20 cellular contexts compared by ENCODE assay signal in genomic region chr2:33047939-33048338, GRCh38.
DNase-seq lines count a peak whose midpoint lies in the region; ATAC-seq and TF ChIP-seq lines count a peak whose summit lies in the region.
"Had no signal": no experiment of that assay in that cellular context is flagged by ENCODE, and none has a peak within 500 bp of the region (broad histone marks: within the 10 kb centered on the region; RNA-seq: fewer than 3 reads in every experiment).

No MANE protein-coding gene starts in this region.

- H2AK9ac ChIP-seq in IMR-90 (replicated peaks; ENCODE audit: low read depth, low read length, poor library complexity), result no peak overlapping the region

- no peaks in the 10 kb centered on the region for H3K9me3 Mint-ChIP-seq in WTC11

- WGBS in IMR-90 (ENCODE audit: extremely low coverage in 2 of 2, insufficient read length in 1 of 2), 2 experiments, result 82% methylated on average over 2 of the region's 2 CpGs; no CpG with 5 or more reads in 1 of the 2 experiments

- H3K14ac ChIP-seq in IMR-90 (replicated peaks; ENCODE audit: low read depth, low read length), result peak overlapping the region; percentile 60; the same call in 1 of the 2 replicates

- no peak overlapping the region for H4K91ac ChIP-seq in IMR-90 (ENCODE audit: insufficient read depth, low read depth, low read length)

- H2BK15ac ChIP-seq in IMR-90 (ENCODE audit: low read depth, low read length), result no peak overlapping the region

- DNase-seq in IMR-90 (peak; percentile 33), NCI-H2171 (lab: John Stamatoyannopoulos, UW) (peak; percentile 48), WTC11 (ENCODE audit: low spot score) (no peak), left lobe of liver (ENCODE audit: low spot score) (no peak), ecto neural progenitor cell (ENCODE audit: low spot score) (no peak), brain microvascular endothelial cell (no peak), KBM-7 (no peak)
- DNase-seq: activated CD4-positive, alpha-beta T cell treated with anti-CD3 and anti-CD28 coated beads, Interleukin-2, amount 50 U/mL, for 1 hour; activated gamma-delta T cell; AML-193; heart right ventricle; KG1; naive B cell; NCI-H1105; NK-92 treated with Interleukin-12 subunit alpha and Interleukin-12 subunit beta, amount 100 ng/mL, for 24 hours; sigmoid colon; stimulated activated naive CD4-positive, alpha-beta T cell; SW 1271 had no signal

- ATAC-seq in IMR-90 (ENCODE audit: low read depth) (no peak), WTC11 (peak; percentile 63), left lobe of liver (peak; percentile 7)
- ATAC-seq: heart right ventricle had no signal

- no TSS peak for BruUV-seq in IMR-90 (replicated peaks; lab: Mats Ljungman, UMichigan)

- no peak overlapping the region for H2BK5ac ChIP-seq in IMR-90 (ENCODE audit: low read depth, low read length, poor library complexity, severe bottlenecking)

- H3K56ac ChIP-seq in IMR-90 (ENCODE audit: extremely low read depth, insufficient read depth, low read length), result no peak overlapping the region

- no peaks in the 10 kb centered on the region for H3K9me3 ChIP-seq in IMR-90 (ENCODE audit: control insufficient read depth, insufficient read depth, low read length)
- H3K9me3 ChIP-seq: heart right ventricle, sigmoid colon had no signal

- H3K18ac ChIP-seq in IMR-90 (ENCODE audit: low read depth, low read length), result no peak overlapping the region

- POLR2A ChIA-PET in IMR-90 (lab: Charles Lee; ENCODE audit: unreplicated experiment) (no interaction called here), WTC11 (lab: Charles Lee) (no interaction called here)

- no peak overlapping the region for H2BK120ac ChIP-seq in IMR-90 (ENCODE audit: low read depth, low read length)

- H4K20me1 ChIP-seq in IMR-90 (ENCODE audit: insufficient read depth, low read length), result no peaks in the 10 kb centered on the region; the same call in 1 of the 2 replicates

- H3K27me3 Mint-ChIP-seq in WTC11 (ENCODE audit: low read depth), result no peaks in the 10 kb centered on the region

- in situ Hi-C loops in IMR-90 (cut with MboI; ENCODE audit: low sequenced_read_pairs), result loop anchor here (25.0 kb wide), 1 partner anchor 214 kb away; no protein-coding TSS in a partner anchor
- in situ Hi-C loops in brain microvascular endothelial cell (cut with HindIII; ENCODE audit: low pct_ligation_motif_present, low sequenced_read_pairs), result no loop called here
- in situ Hi-C loops in KBM-7 (cut with MboI; ENCODE audit: low pct_unique_long_range_greater_than_20kb, low sequenced_read_pairs), result no loop called here

- H3K4me3 ChIP-seq in IMR-90 (ENCODE audit: insufficient read depth, low read depth, low read length) (no peak overlapping the region), brain microvascular endothelial cell (ENCODE audit: low read depth, low read length) (no peak overlapping the region)
- H3K4me3 ChIP-seq: heart right ventricle, sigmoid colon had no signal

- H3K27me3 ChIP-seq in IMR-90 (ENCODE audit: control insufficient read depth, insufficient read depth, low read length), result no peaks in the 10 kb centered on the region
- H3K27me3 ChIP-seq in brain microvascular endothelial cell (replicated peaks), result no peaks in the 10 kb centered on the region
- H3K27me3 ChIP-seq: heart right ventricle, sigmoid colon had no signal

- no peak overlapping the region for H3K27ac Mint-ChIP-seq in WTC11
- H3K27ac Mint-ChIP-seq: naive B cell had no signal

- no peak for TF ChIP-seq RAD21 in IMR-90 (IDR thresholded peaks at IDR 0.05; ENCODE audit: low read length)

- no peak overlapping the region for H3K4me3 Mint-ChIP-seq in WTC11
- H3K4me3 Mint-ChIP-seq: naive B cell had no signal

- no peak overlapping the region for H3K4me2 ChIP-seq in IMR-90 (ENCODE audit: low read depth, low read length)

- TF ChIP-seq CTCF in IMR-90 (conservative IDR thresholded peaks at IDR 0.05; ENCODE audit: low read depth, low read length) (no peak), WTC11 (IDR thresholded peaks at IDR 0.05) (no peak), brain microvascular endothelial cell (IDR thresholded peaks at IDR 0.05; ENCODE audit: low read depth, low read length, missing control alignments) (no peak)

- TF ChIP-seq POLR2A in IMR-90 (IDR thresholded peaks at IDR 0.05; ENCODE audit: low read depth, low read length), result no peak

- H2AK5ac ChIP-seq in IMR-90 (ENCODE audit: low read depth, low read length), result no peak overlapping the region

- H3K9ac ChIP-seq in IMR-90 (ENCODE audit: low read depth, low read length), result no peak overlapping the region
- H3K9ac ChIP-seq: parathyroid adenoma had no signal

- H3K4me1 Mint-ChIP-seq in WTC11, result peaks cover 19% of the 10 kb centered on the region
- H3K4me1 Mint-ChIP-seq: naive B cell had no signal

- peaks cover 8 to 30% of the 10 kb centered on the region in 2 experiments; a peak in 3 of 4 replicates for H3K79me1 ChIP-seq in IMR-90 (ENCODE audit: low read depth in 1 of 2, low read length in 2 of 2)

- CTCF ChIA-PET in IMR-90 (lab: Yijun Ruan, JAX), result no interaction called here
- CTCF ChIA-PET in WTC11 (lab: Charles Lee), result no interaction called here

- no peak overlapping the region for H4K8ac ChIP-seq in IMR-90 (ENCODE audit: low read depth in 2 of 2, low read length in 2 of 2)

- H2BK20ac ChIP-seq in IMR-90 (ENCODE audit: low read depth, low read length), result no peak overlapping the region

- H3K36me3 Mint-ChIP-seq in WTC11, result no peaks in the 10 kb centered on the region
- H3K36me3 Mint-ChIP-seq: naive B cell had no signal

- peaks cover 5% of the 10 kb centered on the region for H3K4me1 ChIP-seq in IMR-90 (ENCODE audit: control insufficient read depth, insufficient read depth, low read length)
- H3K4me1 ChIP-seq: parathyroid adenoma had no signal

- H2AFZ ChIP-seq in IMR-90 (replicated peaks; ENCODE audit: low read length, poor library complexity), result no peak overlapping the region
- H2AFZ ChIP-seq: parathyroid adenoma had no signal

- peaks cover 5% of the 10 kb centered on the region; the same call in 1 of the 2 replicates for H3K9me1 ChIP-seq in IMR-90 (ENCODE audit: insufficient read depth, low read length)

- H3K27ac ChIP-seq in IMR-90 (ENCODE audit: insufficient read depth, low read length), result no peak overlapping the region
- no peak overlapping the region for H3K27ac ChIP-seq in brain microvascular endothelial cell
- H3K27ac ChIP-seq: heart right ventricle, parathyroid adenoma, RWPE1 had no signal

- no peak overlapping the region for H3K4ac ChIP-seq in IMR-90 (ENCODE audit: low read depth, low read length)

- peak overlapping the region; percentile 64; the same call in 1 of the 2 replicates for H3K23ac ChIP-seq in IMR-90 (ENCODE audit: low read depth, low read length)

- no peaks in the 10 kb centered on the region; the same call in 1 of the 2 replicates for H3K36me3 ChIP-seq in IMR-90 (ENCODE audit: control insufficient read depth, insufficient read depth, low read length)
- no peaks in the 10 kb centered on the region for H3K36me3 ChIP-seq in brain microvascular endothelial cell (replicated peaks)
- H3K36me3 ChIP-seq: heart right ventricle, sigmoid colon had no signal

- dilution Hi-C loops in IMR-90 (cut with HindIII; ENCODE audit: low sequenced_read_pairs, unreplicated experiment), result no loop called here

- intact Hi-C loops in IMR-90 (cut with micrococcal nuclease), result no loop called here

- H4K5ac ChIP-seq in IMR-90 (ENCODE audit: low read depth, low read length), result no peak overlapping the region

TF ChIP-seq in IMR-90, 13 proteins besides CTCF, POLR2A, EP300 and RAD21 (continues in another document):
- no peak for TF ChIP-seq RCOR1 (IDR thresholded peaks at IDR 0.05; ENCODE audit: insufficient replicate concordance, low read length)
- no peak for TF ChIP-seq NFE2L2 (IDR thresholded peaks at IDR 0.05; ENCODE audit: low read depth, low read length)
- TF ChIP-seq CHD1 (IDR thresholded peaks at IDR 0.05; ENCODE audit: low read depth, low read length), result no peak
- TF ChIP-seq CEBPB (IDR thresholded peaks at IDR 0.05; ENCODE audit: low read depth, low read length), result no peak
- no peak for TF ChIP-seq MAFK (IDR thresholded peaks at IDR 0.05; ENCODE audit: low read depth, low read length)
- TF ChIP-seq BHLHE40 (IDR thresholded peaks at IDR 0.05; ENCODE audit: low read depth, low read length), result no peak
- no peak for TF ChIP-seq SMC3 (IDR thresholded peaks at IDR 0.05; ENCODE audit: low read depth, low read length)
- TF ChIP-seq MXI1 (IDR thresholded peaks at IDR 0.05; ENCODE audit: borderline replicate concordance, low read depth, low read length), result no peak
- no peak for TF ChIP-seq MAZ (IDR thresholded peaks at IDR 0.05; ENCODE audit: borderline replicate concordance, low read depth, low read length)

TF ChIP-seq in WTC11, 78 proteins besides CTCF, POLR2A, EP300 and RAD21 (continues in another document):
- TF ChIP-seq RORB (CRISPR knock-in tag; IDR thresholded peaks at IDR 0.05) (no peak), SOX15 (CRISPR knock-in tag; IDR thresholded peaks at IDR 0.05) (no peak), FOXJ3 (CRISPR knock-in tag; IDR thresholded peaks at IDR 0.05; ENCODE audit: borderline replicate concordance) (no peak), OVOL2 (CRISPR knock-in tag; IDR thresholded peaks at IDR 0.05; ENCODE audit: borderline replicate concordance) (no peak), EMX1 (CRISPR knock-in tag; IDR thresholded peaks at IDR 0.05) (no peak), ELF4 (CRISPR knock-in tag; IDR thresholded peaks at IDR 0.05; ENCODE audit: low read depth) (no peak)

Comparison
In these comparisons a context has a peak if more than half of its experiments do, and no peak if none do; other contexts are left out.
1. DNase-seq: peak in IMR-90 (single experiment) and NCI-H2171 (single experiment); none in WTC11 (single experiment), left lobe of liver (single experiment), ecto neural progenitor cell (single experiment), brain microvascular endothelial cell (single experiment) and KBM-7 (single experiment).